ENCODE assay signal across 20 cellular contexts in the genomic region with DNA sequence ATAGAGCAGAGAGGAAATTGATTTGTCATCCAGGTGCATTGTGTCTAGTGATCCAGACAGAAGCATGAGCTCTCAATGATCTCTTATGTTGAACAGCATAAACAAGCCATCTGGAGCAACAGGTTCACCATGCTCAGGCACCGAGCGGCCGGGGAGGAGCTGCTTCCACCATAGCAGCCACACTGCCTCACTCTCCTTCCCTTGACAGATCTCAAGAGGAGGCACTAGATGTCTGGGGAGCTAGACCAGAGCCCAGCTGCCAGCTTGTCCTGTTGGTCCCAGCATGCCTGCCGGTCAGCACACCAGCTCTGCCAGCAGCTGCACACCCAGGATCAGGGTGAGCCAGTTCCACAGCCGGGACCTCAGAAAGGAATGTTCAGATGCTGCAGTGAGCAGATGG. TPM values are rescaled to one million over a fixed set of nuclear protein-coding genes. Genes with fewer than 3 reads are reported as not detected.
DNase-seq lines count a peak whose midpoint lies in the region; ATAC-seq and TF ChIP-seq lines count a peak whose summit lies in the region.
"Had no signal": no experiment of that assay in that cellular context is flagged by ENCODE, and none has a peak within 500 bp of the region (broad histone marks: within the 10 kb centered on the region; RNA-seq: fewer than 3 reads in every experiment).

No MANE protein-coding gene starts in this region.

- DNase-seq in NCI-H2107 (lab: John Stamatoyannopoulos, UW) (peak; percentile 3), NCI-H2107 treated with DMSO at 0.1 percent for 48 hours (lab: John Stamatoyannopoulos, UW; ENCODE audit: unreplicated experiment) (no peak), NCI-H146 (lab: John Stamatoyannopoulos, UW) (peak; percentile 77), NCI-H774 (lab: John Stamatoyannopoulos, UW) (peak; percentile 41), upper lobe of right lung (no peak), body of pancreas (no peak)
- DNase-seq in activated CD4-positive, alpha-beta T cell treated with anti-CD3 and anti-CD28 coated beads, Interleukin-2, amount 50 U/mL, for 1 hour, result no peak
- DNase-seq: Calu3; CD4-positive, alpha-beta memory T cell; EL; GOT3; KBM-7; NCI-H1105; NCI-H1930; NCI-H2227 treated with DMSO at 0.1 percent for 48 hours; OCI-M1; SHP77; T-cell had no signal

- intact Hi-C loops in upper lobe of right lung (cut with DNase I), result no loop called here
- intact Hi-C loops in body of pancreas (cut with DNase I), result no loop called here

- TF ChIP-seq POLR2A in body of pancreas (IDR thresholded peaks at IDR 0.05), result no peak

- no peak overlapping the region for H3K27ac ChIP-seq in upper lobe of right lung
- no peak overlapping the region for H3K27ac ChIP-seq in body of pancreas
- H3K27ac ChIP-seq: BLaER1, SK-N-MC had no signal

- 72 to 81% methylated on average over 3 to 5 of the region's 5 CpGs for WGBS in body of pancreas, 2 donors

- ATAC-seq in upper lobe of right lung (peak; percentile 36), body of pancreas (no peak)
- ATAC-seq: T-cell had no signal

- H3K4me3 ChIP-seq in upper lobe of right lung, result no peak overlapping the region
- no peak overlapping the region for H3K4me3 ChIP-seq in body of pancreas
- H3K4me3 ChIP-seq: BLaER1, SK-N-MC had no signal

- H3K4me1 ChIP-seq in upper lobe of right lung (no peaks in the 10 kb centered on the region), body of pancreas (peaks cover 5% of the 10 kb centered on the region)
- H3K4me1 ChIP-seq: BLaER1 had no signal

- TF ChIP-seq CTCF in upper lobe of right lung (IDR thresholded peaks at IDR 0.05), result no peak
- TF ChIP-seq CTCF in body of pancreas (IDR thresholded peaks at IDR 0.05), result no peak

- H3K27me3 ChIP-seq in upper lobe of right lung (peaks cover 7% of the 10 kb centered on the region), body of pancreas (no peaks in the 10 kb centered on the region)
- H3K27me3 ChIP-seq: BLaER1 had no signal

- H3K9me3 ChIP-seq in upper lobe of right lung (no peaks in the 10 kb centered on the region), body of pancreas (no peaks in the 10 kb centered on the region)

- H3K36me3 ChIP-seq in upper lobe of right lung (no peaks in the 10 kb centered on the region), body of pancreas (replicated peaks in 1 of 2; ENCODE audit: insufficient read depth in 1 of 2, low read depth in 2 of 2) (no peaks in the 10 kb centered on the region)
- H3K36me3 ChIP-seq: BLaER1 had no signal

RNA-seq across cellular contexts. Expression of a gene that starts 17.5 kb away (rescaled TPM):
- total RNA-seq in upper lobe of right lung, result 4.2 TPM
- total RNA-seq in body of pancreas, result 10 to 100 TPM; 12.5 to 14.2 TPM

Comparison
In these comparisons a context has a peak if more than half of its experiments do, and no peak if none do; other contexts are left out.
1. DNase-seq: peak in NCI-H2107 (single experiment), NCI-H146 (single experiment) and NCI-H774 (single experiment); none in NCI-H2107 treated with DMSO at 0.1 percent for 48 hours (single experiment), upper lobe of right lung (single experiment), body of pancreas (0 of 4) and activated CD4-positive, alpha-beta T cell treated with anti-CD3 and anti-CD28 coated beads, Interleukin-2, amount 50 U/mL, for 1 hour (single experiment).